In genomic region chr10:11805792-11806191, GRCh38 we compare ENCODE assay signal across 9 cellular contexts.
"Had no signal": no experiment of that assay in that cellular context is flagged by ENCODE, and none has a peak within 500 bp of the region (broad histone marks: within the 10 kb centered on the region; RNA-seq: fewer than 3 reads in every experiment).

No MANE protein-coding gene starts in this region.

- DNase-seq: GOT3, H7, HFFc6, IMR-90, KG1 had no signal

- H3K4me3 ChIP-seq: HAP-1, K562 had no signal

- H3K9me3 ChIP-seq: HAP-1 had no signal

- FAIRE-seq: K562 had no signal

- H3K4me1 ChIP-seq: HAP-1 had no signal

- H3K36me3 ChIP-seq: HAP-1 had no signal

- H3K27ac ChIP-seq: HL-60 had no signal

- ATAC-seq: HCT116 had no signal
